Comparison of ENCODE assay signal across 10 cellular contexts in genomic region chr5:14156611-14157493, GRCh38. TPM values are rescaled to one million over a fixed set of nuclear protein-coding genes. Genes with fewer than 3 reads are reported as not detected.
DNase-seq lines count a peak whose midpoint lies in the region; ATAC-seq and TF ChIP-seq lines count a peak whose summit lies in the region.
"Had no signal": no experiment of that assay in that cellular context is flagged by ENCODE, and none has a peak within 500 bp of the region (broad histone marks: within the 10 kb centered on the region; RNA-seq: fewer than 3 reads in every experiment).

No MANE protein-coding gene starts in this region.

- no peak for TF ChIP-seq CTCF in body of pancreas (IDR thresholded peaks at IDR 0.05)

- intact Hi-C loops in body of pancreas (cut with DNase I) = no loop called here

- TF ChIP-seq POLR2A in GM18505 (IDR thresholded peaks at IDR 0.05; ENCODE audit: borderline replicate concordance, extremely low read depth, insufficient read depth, insufficient read length) = no peak
- TF ChIP-seq POLR2A in body of pancreas (IDR thresholded peaks at IDR 0.05) = no peak

- H3K4me1 ChIP-seq in body of pancreas (peaks cover 12% of the 10 kb centered on the region), mucosa of rectum (ENCODE audit: control insufficient read depth in 2 of 2, insufficient read depth in 2 of 2, low read length in 2 of 2) (peaks cover 23 to 31% of the 10 kb centered on the region in 2 donors)

- H3K27me3 Mint-ChIP-seq in T-helper 17 cell = peaks cover 38% of the 10 kb centered on the region

- H3K4me3 ChIP-seq in body of pancreas = no peak overlapping the region
- H3K4me3 ChIP-seq in mucosa of rectum (ENCODE audit: low read length in 2 of 2) = no peak overlapping the region
- H3K4me3 ChIP-seq: upper lobe of left lung had no signal

- no peaks in the 10 kb centered on the region for H3K27me3 ChIP-seq in body of pancreas
- no peaks in the 10 kb centered on the region for H3K27me3 ChIP-seq in mucosa of rectum (ENCODE audit: control insufficient read depth in 2 of 2, insufficient read depth in 2 of 2, low read length in 2 of 2)
- H3K27me3 ChIP-seq: upper lobe of left lung had no signal

- no peak overlapping the region for H3K27ac Mint-ChIP-seq in T-helper 17 cell
- H3K27ac Mint-ChIP-seq: activated naive CD4-positive, alpha-beta T cell treated with anti-CD3 and anti-CD28 coated beads, Interleukin-2, amount 50 U/mL, for 72 hours had no signal

- 50 to 57% methylated on average over 9 of the region's 9 CpGs for WGBS in body of pancreas, 2 donors

- DNase-seq in NCI-H146 (lab: John Stamatoyannopoulos, UW) (peak; percentile 11), body of pancreas (peak in 1 of 4 donors; percentile 35), T-helper 17 cell (no peak), cerebellar nuclear complex (lab: John Stamatoyannopoulos, UW) (no peak), HUDEP-2 (lab: John Stamatoyannopoulos, UW; ENCODE audit: unreplicated experiment in 76 of 76) (no peak)
- DNase-seq: upper lobe of left lung had no signal

- no peak overlapping the region for H3K4me3 Mint-ChIP-seq in T-helper 17 cell

- no peaks in the 10 kb centered on the region for H3K36me3 Mint-ChIP-seq in T-helper 17 cell (ENCODE audit: low read depth)
- H3K36me3 Mint-ChIP-seq: activated naive CD4-positive, alpha-beta T cell treated with anti-CD3 and anti-CD28 coated beads, Interleukin-2, amount 50 U/mL, for 72 hours had no signal

- ATAC-seq in GM18505 (IDR thresholded peaks at IDR 0.05; ENCODE audit: unreplicated experiment) = peak; percentile 58
- peak; percentile 80 for ATAC-seq in HG02610 (IDR thresholded peaks at IDR 0.05; ENCODE audit: unreplicated experiment)
- peak; percentile 74 for ATAC-seq in body of pancreas
- ATAC-seq in T-helper 17 cell = no peak

- H3K4me1 Mint-ChIP-seq in T-helper 17 cell = no peaks in the 10 kb centered on the region

- no peaks in the 10 kb centered on the region for H3K36me3 ChIP-seq in body of pancreas (replicated peaks in 1 of 2; ENCODE audit: insufficient read depth in 1 of 2, low read depth in 2 of 2)
- H3K36me3 ChIP-seq in mucosa of rectum (ENCODE audit: control insufficient read depth in 2 of 2, insufficient read depth in 2 of 2, low read length in 2 of 2) = no peaks in the 10 kb centered on the region
- H3K36me3 ChIP-seq: upper lobe of left lung had no signal

- peak overlapping the region in 2 of 4 donors; percentile 9 to 22 for H3K27ac ChIP-seq in body of pancreas
- peak overlapping the region; percentile 21 to 38 for H3K27ac ChIP-seq in mucosa of rectum (ENCODE audit: low read depth in 2 of 2, low read length in 2 of 2)

- H3K9ac ChIP-seq in mucosa of rectum (ENCODE audit: low read depth in 1 of 2, low read length in 2 of 2) = peak overlapping the region; percentile 2 to 17

- H3K9me3 ChIP-seq in body of pancreas (no peaks in the 10 kb centered on the region), mucosa of rectum (ENCODE audit: control insufficient read depth in 2 of 2, low read length in 2 of 2) (no peaks in the 10 kb centered on the region), T-helper 17 cell (ENCODE audit: control insufficient read depth, low read length, poor library complexity, severe bottlenecking) (no peaks in the 10 kb centered on the region)
- H3K9me3 ChIP-seq: upper lobe of left lung had no signal

RNA-seq across cellular contexts. Expression of gene TRIO, which starts 13.7 kb away (rescaled TPM):
- total RNA-seq in body of pancreas (100 to 1,000 TPM in 1 of 2 donors, 10 to 100 TPM in 1; 62.0 to 137 TPM), T-helper 17 cell (10 to 100 TPM; 19.3 to 19.5 TPM)
